Comparison of ENCODE assay signal across 11 cellular contexts in the genomic region with DNA sequence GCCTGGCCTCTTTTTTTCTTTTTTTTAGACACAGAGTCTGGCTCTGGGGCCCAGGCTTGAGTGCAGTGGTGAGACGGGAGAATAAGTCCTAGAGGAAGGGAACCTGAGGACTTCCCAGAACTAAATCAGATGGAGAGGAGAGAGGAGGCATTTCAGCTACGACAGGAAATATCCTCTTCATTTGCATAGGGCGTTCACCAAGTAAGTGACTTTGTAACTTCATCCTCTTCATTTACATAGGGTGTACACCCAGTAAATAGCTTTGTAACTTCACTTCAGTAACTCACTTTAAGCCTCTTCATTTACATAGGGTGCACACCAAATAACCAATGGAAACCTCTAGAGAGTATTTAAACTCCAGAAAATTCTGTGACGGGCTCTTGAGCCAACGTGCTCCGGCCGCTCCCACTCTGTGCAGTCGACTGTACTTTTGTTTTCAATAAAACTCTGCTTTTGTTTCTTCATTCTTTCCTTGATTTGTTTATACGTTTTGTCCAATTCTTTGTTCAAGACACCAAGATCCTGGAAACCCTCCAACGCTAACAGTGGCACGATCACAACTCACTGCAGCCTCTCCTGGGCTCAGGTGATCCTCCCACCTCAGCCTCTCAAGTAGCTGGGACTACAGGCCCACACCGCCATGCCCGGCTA. TPM values are rescaled to one million over a fixed set of nuclear protein-coding genes. Genes with fewer than 3 reads are reported as not detected.
DNase-seq lines count a peak whose midpoint lies in the region; ATAC-seq, FAIRE-seq and TF ChIP-seq lines count a peak whose summit lies in the region.
"Had no signal": no experiment of that assay in that cellular context is flagged by ENCODE, and none has a peak within 500 bp of the region (broad histone marks: within the 10 kb centered on the region; RNA-seq: fewer than 3 reads in every experiment).

No MANE protein-coding gene starts in this region.

- TF ChIP-seq RAD21 in A549 (conservative IDR thresholded peaks at IDR 0.05 in 1 of 2, IDR thresholded peaks at IDR 0.05 in 1 of 2), result no peak

- TF ChIP-seq EP300 in A549 (IDR thresholded peaks at IDR 0.05), result no peak

- H3K27ac ChIP-seq in A549 (peak overlapping the region; percentile 58 to 72; a peak in 4 of 6 replicates), RWPE2 (ENCODE audit: poor library complexity, severe bottlenecking) (peak overlapping the region; percentile 10), left lung (peak overlapping the region; percentile 70 to 78)
- H3K27ac ChIP-seq: right lobe of liver had no signal

- no peak overlapping the region for H3K4me2 ChIP-seq in A549

- H3K9me3 Mint-ChIP-seq in WTC11, result no peaks in the 10 kb centered on the region
- H3K9me3 Mint-ChIP-seq: brain had no signal

- H3K27me3 Mint-ChIP-seq in WTC11 (ENCODE audit: low read depth), result no peaks in the 10 kb centered on the region; the same call in 1 of the 2 replicates
- H3K27me3 Mint-ChIP-seq: brain had no signal

- no peak for FAIRE-seq in A549 (lab: Jason Lieb, UNC)
- FAIRE-seq in GM12891 (lab: Jason Lieb, UNC), result peak; percentile 59

- no peak for DNase-seq in A549 (ENCODE audit: low read depth in 1 of 2, low spot score in 1 of 2)
- DNase-seq in GM12891 (ENCODE audit: insufficient read length, low spot score), result no peak
- DNase-seq in RWPE2 (ENCODE audit: low spot score), result no peak
- no peak for DNase-seq in left lung
- no peak for DNase-seq in WTC11 (ENCODE audit: low spot score)
- no peak for DNase-seq in ecto neural progenitor cell (ENCODE audit: low spot score)
- DNase-seq in NCI-H748 treated with DMSO at 0.1 percent for 48 hours (lab: John Stamatoyannopoulos, UW), result no peak
- no peak for DNase-seq in NCI-H128 (lab: John Stamatoyannopoulos, UW; ENCODE audit: unreplicated experiment)
- DNase-seq: C1 segment of cervical spinal cord, right lobe of liver had no signal

- ATAC-seq in A549, result no peak
- no peak for ATAC-seq in RWPE2 (ENCODE audit: low read depth)
- peak; percentile 79 for ATAC-seq in left lung
- no peak for ATAC-seq in WTC11

- CTCF ChIA-PET in A549 (lab: Yijun Ruan, JAX), result interaction anchor here (1.3 kb wide), 1 partner anchor 60 kb away, joined by 4 read pairs; no protein-coding TSS in a partner anchor
- CTCF ChIA-PET in WTC11 (lab: Charles Lee), result interaction anchor here (1.7 kb wide), 1 partner anchor 64 kb away, joined by 4 read pairs; no protein-coding TSS in a partner anchor

- WGBS in A549 (ENCODE audit: missing lambda C conversion rate), result 78% methylated on average over 13 of the region's 13 CpGs

- H3K36me3 ChIP-seq in RWPE2 (ENCODE audit: low read depth) (no peaks in the 10 kb centered on the region), left lung (no peaks in the 10 kb centered on the region)
- H3K36me3 ChIP-seq: right lobe of liver had no signal

- H3K27me3 ChIP-seq in RWPE2 (ENCODE audit: insufficient read depth, poor library complexity, severe bottlenecking), result no peaks in the 10 kb centered on the region
- no peaks in the 10 kb centered on the region for H3K27me3 ChIP-seq in left lung
- H3K27me3 ChIP-seq: right lobe of liver had no signal

- H3K4me3 ChIP-seq in A549 (no peak overlapping the region), RWPE2 (ENCODE audit: severe bottlenecking) (no peak overlapping the region), left lung (no peak overlapping the region)
- H3K4me3 ChIP-seq: right lobe of liver had no signal

- no peak for TF ChIP-seq CTCF in A549 (IDR thresholded peaks at IDR 0.05)
- no peak for TF ChIP-seq CTCF in RWPE2 (IDR thresholded peaks at IDR 0.05; ENCODE audit: poor library complexity, severe bottlenecking)
- TF ChIP-seq CTCF in left lung (IDR thresholded peaks at IDR 0.05), result no peak
- no peak for TF ChIP-seq CTCF in WTC11 (IDR thresholded peaks at IDR 0.05)

- POLR2A ChIA-PET in A549 (lab: Yijun Ruan, JAX), result no interaction called here
- POLR2A ChIA-PET in WTC11 (lab: Charles Lee), result no interaction called here

- H3K27ac Mint-ChIP-seq in WTC11, result no peak overlapping the region; the same call in 1 of the 2 replicates
- H3K27ac Mint-ChIP-seq: brain had no signal

- no peaks in the 10 kb centered on the region for H3K9me3 ChIP-seq in A549
- H3K9me3 ChIP-seq in RWPE2 (ENCODE audit: severe bottlenecking), result no peaks in the 10 kb centered on the region
- H3K9me3 ChIP-seq in left lung, result no peaks in the 10 kb centered on the region
- H3K9me3 ChIP-seq: right lobe of liver had no signal

- H3K36me3 Mint-ChIP-seq in WTC11, result no peaks in the 10 kb centered on the region
- H3K36me3 Mint-ChIP-seq: brain had no signal

- intact Hi-C loops in left lung (cut with DNase I), result no loop called here

- H3K4me1 Mint-ChIP-seq in WTC11, result peaks cover 11% of the 10 kb centered on the region

- TF ChIP-seq POLR2A in A549 (IDR thresholded peaks at IDR 0.05; ENCODE audit: low read length), result no peak
- TF ChIP-seq POLR2A in GM12891 (IDR thresholded peaks at IDR 0.05; ENCODE audit: low read depth, low read length), result no peak

- H3K4me1 ChIP-seq in A549, result peaks cover 40% of the 10 kb centered on the region
- peaks cover 27% of the 10 kb centered on the region for H3K4me1 ChIP-seq in RWPE2 (ENCODE audit: insufficient read depth, poor library complexity, severe bottlenecking)
- peaks cover 4 to 31% of the 10 kb centered on the region in 2 donors for H3K4me1 ChIP-seq in left lung

- H3K4me3 Mint-ChIP-seq in WTC11, result no peak overlapping the region
- H3K4me3 Mint-ChIP-seq: brain had no signal

TF ChIP-seq in A549, 52 proteins besides CTCF, POLR2A, EP300 and RAD21 (continues in another document):
- no peak for TF ChIP-seq GATA3 (IDR thresholded peaks at IDR 0.05; ENCODE audit: borderline replicate concordance)
- TF ChIP-seq MAX (IDR thresholded peaks at IDR 0.05), result no peak
- TF ChIP-seq KDM1A (IDR thresholded peaks at IDR 0.05; ENCODE audit: low read depth), result no peak

TF ChIP-seq in GM12891, 5 proteins besides CTCF, POLR2A, EP300 and RAD21:
- TF ChIP-seq PAX5 (IDR thresholded peaks at IDR 0.05; ENCODE audit: insufficient read depth, low read length, severe bottlenecking), result no peak
- no peak for TF ChIP-seq SPI1 (IDR thresholded peaks at IDR 0.05; ENCODE audit: low read depth, low read length)
- no peak for TF ChIP-seq TAF1 (IDR thresholded peaks at IDR 0.05; ENCODE audit: low read depth, low read length)
- no peak for TF ChIP-seq POLR2AphosphoS5 (IDR thresholded peaks at IDR 0.05; ENCODE audit: low read depth, low read length)
- TF ChIP-seq POU2F2 (IDR thresholded peaks at IDR 0.05; ENCODE audit: low read depth, low read length), result no peak

TF ChIP-seq in WTC11, 78 proteins besides CTCF, POLR2A, EP300 and RAD21:
- TF ChIP-seq FOXJ3 (CRISPR knock-in tag; IDR thresholded peaks at IDR 0.05; ENCODE audit: borderline replicate concordance) (no peak), ZNF219 (CRISPR knock-in tag; IDR thresholded peaks at IDR 0.05; ENCODE audit: borderline replicate concordance) (no peak), ZNF317 (CRISPR knock-in tag; IDR thresholded peaks at IDR 0.05; ENCODE audit: borderline replicate concordance, low read depth) (no peak), CREM (CRISPR knock-in tag; IDR thresholded peaks at IDR 0.05) (no peak), ZNF232 (CRISPR knock-in tag; IDR thresholded peaks at IDR 0.05) (no peak), CDX4 (CRISPR knock-in tag; IDR thresholded peaks at IDR 0.05; ENCODE audit: borderline replicate concordance) (no peak), ATF1 (CRISPR knock-in tag; IDR thresholded peaks at IDR 0.05) (no peak), ZBTB21 (CRISPR knock-in tag; IDR thresholded peaks at IDR 0.05; ENCODE audit: borderline replicate concordance) (no peak), JUN (CRISPR knock-in tag; IDR thresholded peaks at IDR 0.05) (no peak)
- TF ChIP-seq, protein P1, sequence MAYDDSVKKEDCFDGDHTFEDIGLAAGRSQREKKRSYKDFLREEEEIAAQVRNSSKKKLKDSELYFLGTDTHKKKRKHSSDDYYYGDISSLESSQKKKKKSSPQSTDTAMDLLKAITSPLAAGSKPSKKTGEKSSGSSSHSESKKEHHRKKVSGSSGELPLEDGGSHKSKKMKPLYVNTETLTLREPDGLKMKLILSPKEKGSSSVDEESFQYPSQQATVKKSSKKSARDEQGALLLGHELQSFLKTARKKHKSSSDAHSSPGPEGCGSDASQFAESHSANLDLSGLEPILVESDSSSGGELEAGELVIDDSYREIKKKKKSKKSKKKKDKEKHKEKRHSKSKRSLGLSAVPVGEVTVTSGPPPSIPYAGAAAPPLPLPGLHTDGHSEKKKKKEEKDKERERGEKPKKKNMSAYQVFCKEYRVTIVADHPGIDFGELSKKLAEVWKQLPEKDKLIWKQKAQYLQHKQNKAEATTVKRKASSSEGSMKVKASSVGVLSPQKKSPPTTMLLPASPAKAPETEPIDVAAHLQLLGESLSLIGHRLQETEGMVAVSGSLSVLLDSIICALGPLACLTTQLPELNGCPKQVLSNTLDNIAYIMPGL (CRISPR knock-in tag; IDR thresholded peaks at IDR 0.05), result no peak
- TF ChIP-seq, protein P2, sequence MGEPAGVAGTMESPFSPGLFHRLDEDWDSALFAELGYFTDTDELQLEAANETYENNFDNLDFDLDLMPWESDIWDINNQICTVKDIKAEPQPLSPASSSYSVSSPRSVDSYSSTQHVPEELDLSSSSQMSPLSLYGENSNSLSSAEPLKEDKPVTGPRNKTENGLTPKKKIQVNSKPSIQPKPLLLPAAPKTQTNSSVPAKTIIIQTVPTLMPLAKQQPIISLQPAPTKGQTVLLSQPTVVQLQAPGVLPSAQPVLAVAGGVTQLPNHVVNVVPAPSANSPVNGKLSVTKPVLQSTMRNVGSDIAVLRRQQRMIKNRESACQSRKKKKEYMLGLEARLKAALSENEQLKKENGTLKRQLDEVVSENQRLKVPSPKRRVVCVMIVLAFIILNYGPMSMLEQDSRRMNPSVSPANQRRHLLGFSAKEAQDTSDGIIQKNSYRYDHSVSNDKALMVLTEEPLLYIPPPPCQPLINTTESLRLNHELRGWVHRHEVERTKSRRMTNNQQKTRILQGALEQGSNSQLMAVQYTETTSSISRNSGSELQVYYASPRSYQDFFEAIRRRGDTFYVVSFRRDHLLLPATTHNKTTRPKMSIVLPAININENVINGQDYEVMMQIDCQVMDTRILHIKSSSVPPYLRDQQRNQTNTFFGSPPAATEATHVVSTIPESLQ (CRISPR knock-in tag; IDR thresholded peaks at IDR 0.05), result no peak

RNA-seq across cellular contexts. Expression of gene ANKRD9, which starts 21.4 kb away (rescaled TPM):
- polyA plus RNA-seq in A549 (2011; rRNA removed), result 6.3 and 7.5 TPM in 2 replicates
- 25.6 and 37.7 TPM in 2 replicates for polyA plus RNA-seq in A549 (2012; cell fraction: cytosol; rRNA removed)
- polyA plus RNA-seq in A549 (2012; cell fraction: nucleus; rRNA removed), result 56.7 and 92.9 TPM in 2 replicates
- 8.7 to 12.4 TPM (median 11.8 TPM) in 3 replicates for polyA plus RNA-seq in A549 (2017; fragmentation: RNase III; extraction: RNeasy Plus Mini Kit Qiagen cat#74134 plus additional on column Dnase treatment)
- polyA minus RNA-seq in A549 (2011; rRNA and poly(A)+ RNA removed), result 5.0 and 6.9 TPM in 2 replicates
- 1.2 TPM for polyA plus RNA-seq in GM12891 (2012; ENCODE audit: low read depth, missing spikeins)
- total RNA-seq in left lung, result 10 to 100 TPM; 19.5 to 32.3 TPM
- 55.6 to 63.8 TPM (median 56.6 TPM) in 3 replicates for total RNA-seq in WTC11 (2021)

Comparison
In these comparisons a context has a peak if more than half of its experiments do, and no peak if none do; other contexts are left out.
1. H3K27ac ChIP-seq: peak in every context shown above with its lines; median percentile 74 in left lung; 65 in A549; 10 in RWPE2.